Comparison of ENCODE assay signal across 1 cellular context in genomic region chr13:25345555-25345954, GRCh38.
TF ChIP-seq lines count a peak whose summit lies in the region.

No MANE protein-coding gene starts in this region.

TF ChIP-seq in K562, 482 proteins besides CTCF, POLR2A, EP300 and RAD21:
- TF ChIP-seq KHSRP (IDR thresholded peaks at IDR 0.05) (no peak), PTTG1 (tag; IDR thresholded peaks at IDR 0.05; ENCODE audit: low read depth) (no peak), HES1 (IDR thresholded peaks at IDR 0.05; ENCODE audit: low read depth) (no peak), GABPA (tag; conservative IDR thresholded peaks at IDR 0.05; ENCODE audit: low read depth) (no peak), KDM1A (IDR thresholded peaks at IDR 0.05) (no peak), STAT6 (CRISPR knock-in tag; IDR thresholded peaks at IDR 0.05) (no peak), TCF15 (CRISPR knock-in tag; IDR thresholded peaks at IDR 0.05) (no peak), SMARCB1 (IDR thresholded peaks at IDR 0.05; ENCODE audit: insufficient read length, low read depth) (no peak), RBM14 (IDR thresholded peaks at IDR 0.05; ENCODE audit: borderline replicate concordance, insufficient read depth, low read depth, low read length) (no peak), POLR2AphosphoS5 (IDR thresholded peaks at IDR 0.05; ENCODE audit: control insufficient read depth, insufficient read depth, low read depth, low read length) (no peak), HNRNPLL (IDR thresholded peaks at IDR 0.05; ENCODE audit: low read depth, low read length, poor library complexity, severe bottlenecking) (no peak), MEIS2 (IDR thresholded peaks at IDR 0.05; ENCODE audit: partially characterized antibody) (no peak), TAF7 (tag; IDR thresholded peaks at IDR 0.05) (no peak), CUX1 (CRISPR knock-in tag; IDR thresholded peaks at IDR 0.05) (no peak), FOXO4 (CRISPR knock-in tag; IDR thresholded peaks at IDR 0.05) (no peak), ELF1 (tag; IDR thresholded peaks at IDR 0.05) (no peak)
